8 cellular contexts compared by ENCODE assay signal in the genomic region with DNA sequence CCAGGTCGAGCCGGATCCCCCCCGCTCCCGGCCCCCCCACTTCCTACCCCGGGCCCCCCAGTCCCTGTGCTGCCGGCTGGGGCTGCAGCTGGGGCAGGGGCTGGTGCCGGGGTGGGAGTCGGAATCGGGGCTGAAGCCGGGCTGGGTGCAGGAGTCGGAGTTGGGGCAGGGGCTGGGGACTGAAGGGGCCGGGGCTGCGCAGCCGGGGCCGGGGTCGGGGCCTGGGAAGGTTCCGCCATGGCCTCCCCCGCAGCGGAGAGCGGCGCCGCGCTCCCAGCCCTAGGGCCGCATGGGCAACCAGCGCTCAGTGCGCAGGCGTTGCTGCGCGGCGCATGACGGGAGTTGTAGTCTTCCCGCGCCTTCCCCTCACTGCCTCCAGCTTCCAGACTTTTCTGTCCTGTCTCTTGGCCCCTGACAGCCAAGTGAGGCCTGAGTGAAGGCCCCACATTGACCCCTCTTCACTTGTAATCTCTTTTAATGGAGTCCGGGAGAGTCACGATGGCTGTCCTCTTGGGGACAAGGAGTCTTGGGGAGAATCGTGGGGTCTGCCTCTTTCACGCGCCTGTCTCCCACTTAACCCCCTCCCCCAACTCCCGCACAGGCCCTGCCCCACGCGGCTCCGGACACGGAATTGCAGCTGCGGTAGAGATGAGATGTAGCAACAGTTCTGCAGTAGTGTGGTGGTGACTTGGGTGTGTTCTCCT. TPM values are rescaled to one million over a fixed set of nuclear protein-coding genes. Genes with fewer than 3 reads are reported as not detected.
A peak's percentile ranks its signal among the peaks of the same experiment; 100 is the strongest.
DNase-seq lines count a peak whose midpoint lies in the region; ATAC-seq and TF ChIP-seq lines count a peak whose summit lies in the region.

A gene (minus strand): TSS at position 302 of the 704 bp plus-strand sequence. CDS start 63 bp downstream, at position 239.

- no peaks in the 10 kb centered on the region for H3K27me3 ChIP-seq in right atrium auricular region
- no peaks in the 10 kb centered on the region for H3K27me3 ChIP-seq in psoas muscle (ENCODE audit: insufficient read depth in 3 of 3, low read length in 2 of 3)

- H3K36me3 ChIP-seq in right atrium auricular region, result peaks cover 34% of the 10 kb centered on the region
- H3K36me3 ChIP-seq in psoas muscle (ENCODE audit: insufficient read depth in 1 of 2, low read depth in 1 of 2), result peaks cover 0 to 45% of the 10 kb centered on the region in 2 donors

- H3K4me1 ChIP-seq in right atrium auricular region (peaks cover 0 to 27% of the 10 kb centered on the region in 2 donors), psoas muscle (peaks cover 22% of the 10 kb centered on the region)

- peak; percentile 99 for DNase-seq in D341Med (ENCODE audit: low spot score)
- DNase-seq in NAMALWA (ENCODE audit: low spot score), result peak; percentile 82
- peak in 55 of 56 donors; percentile 26 to 89 (median 72) for DNase-seq in amygdala (lab: John Stamatoyannopoulos, UW)
- peak; percentile 82 for DNase-seq in right atrium auricular region (ENCODE audit: low spot score)
- DNase-seq in psoas muscle, result peak; percentile 88 to 90
- DNase-seq in ureter (ENCODE audit: low spot score), result peak; percentile 78

- peak; percentile 59 for ATAC-seq in GM21737 (IDR thresholded peaks at IDR 0.05; ENCODE audit: unreplicated experiment)
- peak; percentile 87 to 90 (median 88) for ATAC-seq in psoas muscle

- H3K9me3 ChIP-seq in right atrium auricular region, result no peaks in the 10 kb centered on the region
- H3K9me3 ChIP-seq in psoas muscle, result no peaks in the 10 kb centered on the region

- peak within 1 kb of the TSS; percentile 97 to 98 for H3K4me3 ChIP-seq in right atrium auricular region
- peak within 1 kb of the TSS; percentile 82 for H3K4me3 ChIP-seq in psoas muscle

- TF ChIP-seq CTCF in right atrium auricular region (IDR thresholded peaks at IDR 0.05), result peak in 1 of 2 donors; percentile 24
- no peak for TF ChIP-seq CTCF in psoas muscle (IDR thresholded peaks at IDR 0.05)

- 6 to 9% (median 7%) methylated on average over 36 to 44 of the region's 44 CpGs for WGBS in psoas muscle, 3 donors

- H3K27ac ChIP-seq in right atrium auricular region, result peak within 1 kb of the TSS; percentile 70 to 73
- peak within 1 kb of the TSS; percentile 79 for H3K27ac ChIP-seq in psoas muscle

- intact Hi-C loops in T-helper 2 cell treated with Interferon-gamma antibody and Interleukin-4, amounts not matched to agents 100 ng/mL and 5 ng/mL, for 36 hours (cut with micrococcal nuclease), result no loop called here
- intact Hi-C loops in psoas muscle (cut with DNase I), result no loop called here

RNA-seq across cellular contexts. Expression of the gene that starts here (rescaled TPM):
- 45.4 and 45.5 TPM in 2 replicates for total RNA-seq in T-helper 2 cell treated with Interferon-gamma antibody and Interleukin-4, amounts not matched to agents 100 ng/mL and 5 ng/mL, for 36 hours
- total RNA-seq in right atrium auricular region (10 to 100 TPM; 11.3 to 11.4 TPM), psoas muscle (10 to 100 TPM; 12.3 to 35.3 (median 20.0) TPM), ureter (62.8 TPM)
- polyA plus RNA-seq in psoas muscle, result 10 to 100 TPM; 20.9 to 23.5 (median 21.2) TPM

Comparison
In these comparisons a context has a peak if more than half of its experiments do, and no peak if none do; other contexts are left out.
1. Peak in every context shown above with its lines: DNase-seq, ATAC-seq, H3K4me3 ChIP-seq and H3K27ac ChIP-seq.